Comparison of ENCODE assay signal across 1 cellular context in the genomic region with DNA sequence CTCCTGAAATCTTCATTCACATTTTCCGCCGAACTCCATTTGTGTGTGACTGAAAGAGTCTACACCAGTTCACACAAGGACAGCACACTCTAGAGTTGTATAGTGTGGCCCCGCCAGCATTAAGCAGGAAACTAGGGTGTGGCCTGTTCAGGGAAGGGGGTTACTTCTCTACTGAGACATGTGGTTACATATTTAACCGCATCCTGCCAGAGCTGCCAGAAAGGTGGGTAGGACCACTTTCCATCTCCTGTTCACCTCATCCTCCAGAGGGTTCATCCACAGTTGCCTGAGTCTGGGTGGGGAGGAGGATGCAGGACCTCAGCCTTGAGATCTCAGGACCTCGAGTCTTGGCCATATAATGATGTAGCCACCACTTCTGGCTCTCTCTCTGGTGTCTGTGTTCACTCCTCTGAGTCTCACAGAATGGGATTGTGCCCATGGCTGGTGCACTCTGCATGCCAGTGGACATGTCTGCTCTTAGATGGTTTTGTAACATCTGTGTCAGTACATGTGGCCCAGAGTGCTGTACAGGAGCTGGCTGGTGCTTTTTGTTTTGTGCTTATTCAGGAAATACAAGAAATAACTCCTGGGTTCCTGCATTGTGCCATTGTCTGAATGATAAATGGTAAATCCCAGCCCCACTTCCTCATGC.
TF ChIP-seq lines count a peak whose summit lies in the region.

No MANE protein-coding gene starts in this region.

TF ChIP-seq in GM12878, 131 proteins besides CTCF, POLR2A, EP300 and RAD21 (continued from another document):
- TF ChIP-seq ETV6 (conservative IDR thresholded peaks at IDR 0.05 in 1 of 2, IDR thresholded peaks at IDR 0.05 in 1 of 2; ENCODE audit: borderline replicate concordance in 1 of 2, low read depth in 1 of 2) = peak in 1 of 2 experiments; percentile 11; a peak in 1 of 4 replicates
- TF ChIP-seq IKZF2 (IDR thresholded peaks at IDR 0.05) = no peak; a peak in 1 of 4 replicates
- TF ChIP-seq RUNX3 (IDR thresholded peaks at IDR 0.05; ENCODE audit: low read length) = peak; percentile 94
